ENCODE assay signal across 15 cellular contexts in the genomic region with DNA sequence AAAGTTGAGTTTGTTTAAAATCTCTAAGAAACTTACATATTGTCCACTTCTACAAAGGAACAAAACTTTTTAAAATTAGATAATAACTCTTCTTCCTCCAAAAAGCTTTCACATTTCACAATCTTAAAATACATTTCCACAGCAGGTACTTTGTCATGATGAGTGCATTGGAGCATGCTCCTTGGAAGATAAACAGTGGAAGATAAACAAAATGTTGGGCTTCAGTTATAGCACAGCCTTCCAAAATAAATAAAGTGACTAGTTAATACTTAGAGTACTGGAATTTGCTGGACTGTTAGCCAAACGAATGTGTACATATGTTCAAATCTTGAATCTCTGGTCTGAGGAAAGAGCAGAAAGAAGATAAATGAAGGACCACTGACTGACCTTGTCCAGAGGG. TPM values are rescaled to one million over a fixed set of nuclear protein-coding genes. Genes with fewer than 3 reads are reported as not detected.
DNase-seq lines count a peak whose midpoint lies in the region; ATAC-seq and TF ChIP-seq lines count a peak whose summit lies in the region.
"Had no signal": no experiment of that assay in that cellular context is flagged by ENCODE, and none has a peak within 500 bp of the region (broad histone marks: within the 10 kb centered on the region; RNA-seq: fewer than 3 reads in every experiment).

No MANE protein-coding gene starts in this region.

- intact Hi-C loops in right cardiac atrium (cut with DNase I): no loop called here

- no peaks in the 10 kb centered on the region for H3K9me3 ChIP-seq in right cardiac atrium (ENCODE audit: control insufficient read depth, low read length)
- H3K9me3 ChIP-seq: upper lobe of left lung had no signal

- ATAC-seq in right cardiac atrium: peak; percentile 71 to 82
- ATAC-seq: activated naive CD4-positive, alpha-beta T cell treated with anti-CD3 and anti-CD28 coated beads, Interleukin-2, amount 50 U/mL, for 72 hours; effector memory CD8-positive, alpha-beta T cell; GM12878 had no signal

- no peaks in the 10 kb centered on the region for H3K4me1 ChIP-seq in right cardiac atrium (ENCODE audit: control insufficient read depth, insufficient read depth, low read length)

- in situ Hi-C loops in brain microvascular endothelial cell (cut with HindIII; ENCODE audit: low pct_ligation_motif_present, low sequenced_read_pairs): no loop called here

- WGBS in right cardiac atrium: 27% methylated on average over 1 of the region's 1 CpG

- DNase-seq in NCI-H2029 treated with DMSO at 0.1 percent for 48 hours (lab: John Stamatoyannopoulos, UW) (peak; percentile 6), NCI-H2029 (lab: John Stamatoyannopoulos, UW) (no peak), brain microvascular endothelial cell (peak; percentile 23), right cardiac atrium (no peak), smooth muscle cell of the brain vasculature (ENCODE audit: low read depth, low spot score) (peak; percentile 57), caudate nucleus (lab: John Stamatoyannopoulos, UW) (no peak)
- no peak for DNase-seq in activated CD4-positive, alpha-beta T cell treated with anti-CD3 and anti-CD28 coated beads for 48 hours
- no peak for DNase-seq in stimulated activated CD4-positive, alpha-beta T cell treated with anti-CD3 and anti-CD28 coated beads, Interleukin-2, amount 100 ng/mL, for 48 hours
- DNase-seq: activated CD8-positive, alpha-beta memory T cell treated with anti-CD3 and anti-CD28 coated beads for 24 hours; effector memory CD8-positive, alpha-beta T cell; NCI-H446 treated with DMSO at 0.1 percent for 48 hours; small intestine; upper lobe of left lung had no signal

- TF ChIP-seq CTCF in brain microvascular endothelial cell (IDR thresholded peaks at IDR 0.05; ENCODE audit: low read depth, low read length, missing control alignments): no peak

- no peaks in the 10 kb centered on the region for H3K27me3 ChIP-seq in brain microvascular endothelial cell (replicated peaks)
- no peaks in the 10 kb centered on the region for H3K27me3 ChIP-seq in right cardiac atrium (ENCODE audit: control insufficient read depth, insufficient read depth)
- H3K27me3 ChIP-seq: upper lobe of left lung had no signal

- H3K4me3 ChIP-seq in brain microvascular endothelial cell (ENCODE audit: low read depth, low read length) (no peak overlapping the region), right cardiac atrium (ENCODE audit: low read length) (no peak overlapping the region)
- H3K4me3 ChIP-seq: GM12878, upper lobe of left lung had no signal

- no peaks in the 10 kb centered on the region for H3K36me3 ChIP-seq in brain microvascular endothelial cell (replicated peaks)
- H3K36me3 ChIP-seq: upper lobe of left lung had no signal

- H3K27ac ChIP-seq in brain microvascular endothelial cell: no peak overlapping the region
- no peak overlapping the region for H3K27ac ChIP-seq in right cardiac atrium (ENCODE audit: low read length)
- H3K27ac ChIP-seq in caudate nucleus (ENCODE audit: low read depth, low read length): no peak overlapping the region

RNA-seq across cellular contexts. Expression of a gene that starts 54.9 kb away (rescaled TPM):
- 10 to 100 TPM in 2 of 4 donors, 1 to 10 TPM in 2; 7.1 to 11.8 (median 10.2) TPM for total RNA-seq in right cardiac atrium
- polyA plus RNA-seq in right cardiac atrium: 2.8 TPM

Comparison
In these comparisons a context has a peak if more than half of its experiments do, and no peak if none do; other contexts are left out.
1. DNase-seq: peak in NCI-H2029 treated with DMSO at 0.1 percent for 48 hours (single experiment), brain microvascular endothelial cell (single experiment) and smooth muscle cell of the brain vasculature (single experiment); none in NCI-H2029 (single experiment), right cardiac atrium (0 of 3), caudate nucleus (0 of 61), activated CD4-positive, alpha-beta T cell treated with anti-CD3 and anti-CD28 coated beads for 48 hours (single experiment) and stimulated activated CD4-positive, alpha-beta T cell treated with anti-CD3 and anti-CD28 coated beads, Interleukin-2, amount 100 ng/mL, for 48 hours (0 of 2).